1 cellular context compared by ENCODE assay signal in the genomic region with DNA sequence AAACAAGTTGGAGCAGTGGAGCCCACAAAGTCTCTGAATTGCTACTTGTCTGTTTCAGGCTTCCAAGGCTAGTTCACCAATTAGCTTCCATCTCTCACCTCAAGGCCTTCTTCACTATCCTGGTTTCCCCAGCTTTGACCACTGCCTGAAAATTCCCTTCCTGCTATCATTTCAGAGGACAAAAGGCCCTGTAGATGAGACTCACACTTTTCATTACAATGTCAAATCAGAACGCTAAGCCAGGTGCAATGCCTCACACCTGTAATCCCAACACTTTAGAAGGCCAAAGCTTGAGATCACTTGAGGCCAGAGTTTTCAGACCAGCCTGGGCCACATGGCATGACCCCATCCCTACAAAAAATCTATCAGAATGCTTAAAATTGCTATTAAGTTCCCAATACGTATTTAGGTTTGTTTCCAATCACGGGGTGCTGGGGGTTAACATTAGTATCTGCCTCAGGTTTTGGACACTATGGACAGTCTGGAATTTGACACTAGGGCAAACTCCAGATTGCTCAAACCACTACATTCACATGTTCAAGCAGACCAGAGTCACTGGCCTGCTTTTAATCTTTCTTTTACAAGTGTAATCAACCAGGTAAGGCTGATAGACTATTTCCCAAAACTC.
TF ChIP-seq lines count a peak whose summit lies in the region.

No MANE protein-coding gene starts in this region.

TF ChIP-seq in WTC11, 78 proteins besides CTCF, POLR2A, EP300 and RAD21 (continued from another document and continues in another):
- TF ChIP-seq, protein P1, sequence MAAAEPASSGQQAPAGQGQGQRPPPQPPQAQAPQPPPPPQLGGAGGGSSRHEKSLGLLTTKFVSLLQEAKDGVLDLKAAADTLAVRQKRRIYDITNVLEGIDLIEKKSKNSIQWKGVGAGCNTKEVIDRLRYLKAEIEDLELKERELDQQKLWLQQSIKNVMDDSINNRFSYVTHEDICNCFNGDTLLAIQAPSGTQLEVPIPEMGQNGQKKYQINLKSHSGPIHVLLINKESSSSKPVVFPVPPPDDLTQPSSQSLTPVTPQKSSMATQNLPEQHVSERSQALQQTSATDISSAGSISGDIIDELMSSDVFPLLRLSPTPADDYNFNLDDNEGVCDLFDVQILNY (CRISPR knock-in tag; IDR thresholded peaks at IDR 0.05) = no peak
- no peak for TF ChIP-seq USF1 (CRISPR knock-in tag; IDR thresholded peaks at IDR 0.05)
- TF ChIP-seq FOXJ3 (CRISPR knock-in tag; IDR thresholded peaks at IDR 0.05; ENCODE audit: borderline replicate concordance) = no peak
- no peak for TF ChIP-seq ATF1 (CRISPR knock-in tag; IDR thresholded peaks at IDR 0.05)
- TF ChIP-seq JUN (CRISPR knock-in tag; IDR thresholded peaks at IDR 0.05) = no peak
- TF ChIP-seq HMGA2 (CRISPR knock-in tag; IDR thresholded peaks at IDR 0.05) = no peak
- TF ChIP-seq, protein P2, sequence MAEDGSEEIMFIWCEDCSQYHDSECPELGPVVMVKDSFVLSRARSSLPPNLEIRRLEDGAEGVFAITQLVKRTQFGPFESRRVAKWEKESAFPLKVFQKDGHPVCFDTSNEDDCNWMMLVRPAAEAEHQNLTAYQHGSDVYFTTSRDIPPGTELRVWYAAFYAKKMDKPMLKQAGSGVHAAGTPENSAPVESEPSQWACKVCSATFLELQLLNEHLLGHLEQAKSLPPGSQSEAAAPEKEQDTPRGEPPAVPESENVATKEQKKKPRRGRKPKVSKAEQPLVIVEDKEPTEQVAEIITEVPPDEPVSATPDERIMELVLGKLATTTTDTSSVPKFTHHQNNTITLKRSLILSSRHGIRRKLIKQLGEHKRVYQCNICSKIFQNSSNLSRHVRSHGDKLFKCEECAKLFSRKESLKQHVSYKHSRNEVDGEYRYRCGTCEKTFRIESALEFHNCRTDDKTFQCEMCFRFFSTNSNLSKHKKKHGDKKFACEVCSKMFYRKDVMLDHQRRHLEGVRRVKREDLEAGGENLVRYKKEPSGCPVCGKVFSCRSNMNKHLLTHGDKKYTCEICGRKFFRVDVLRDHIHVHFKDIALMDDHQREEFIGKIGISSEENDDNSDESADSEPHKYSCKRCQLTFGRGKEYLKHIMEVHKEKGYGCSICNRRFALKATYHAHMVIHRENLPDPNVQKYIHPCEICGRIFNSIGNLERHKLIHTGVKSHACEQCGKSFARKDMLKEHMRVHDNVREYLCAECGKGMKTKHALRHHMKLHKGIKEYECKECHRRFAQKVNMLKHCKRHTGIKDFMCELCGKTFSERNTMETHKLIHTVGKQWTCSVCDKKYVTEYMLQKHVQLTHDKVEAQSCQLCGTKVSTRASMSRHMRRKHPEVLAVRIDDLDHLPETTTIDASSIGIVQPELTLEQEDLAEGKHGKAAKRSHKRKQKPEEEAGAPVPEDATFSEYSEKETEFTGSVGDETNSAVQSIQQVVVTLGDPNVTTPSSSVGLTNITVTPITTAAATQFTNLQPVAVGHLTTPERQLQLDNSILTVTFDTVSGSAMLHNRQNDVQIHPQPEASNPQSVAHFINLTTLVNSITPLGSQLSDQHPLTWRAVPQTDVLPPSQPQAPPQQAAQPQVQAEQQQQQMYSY (CRISPR knock-in tag; IDR thresholded peaks at IDR 0.05) = no peak
- TF ChIP-seq, protein P3, sequence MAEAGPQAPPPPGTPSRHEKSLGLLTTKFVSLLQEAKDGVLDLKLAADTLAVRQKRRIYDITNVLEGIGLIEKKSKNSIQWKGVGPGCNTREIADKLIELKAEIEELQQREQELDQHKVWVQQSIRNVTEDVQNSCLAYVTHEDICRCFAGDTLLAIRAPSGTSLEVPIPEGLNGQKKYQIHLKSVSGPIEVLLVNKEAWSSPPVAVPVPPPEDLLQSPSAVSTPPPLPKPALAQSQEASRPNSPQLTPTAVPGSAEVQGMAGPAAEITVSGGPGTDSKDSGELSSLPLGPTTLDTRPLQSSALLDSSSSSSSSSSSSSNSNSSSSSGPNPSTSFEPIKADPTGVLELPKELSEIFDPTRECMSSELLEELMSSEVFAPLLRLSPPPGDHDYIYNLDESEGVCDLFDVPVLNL (CRISPR knock-in tag; IDR thresholded peaks at IDR 0.05; ENCODE audit: borderline replicate concordance, low read depth) = no peak
- no peak for TF ChIP-seq TCF7 (CRISPR knock-in tag; IDR thresholded peaks at IDR 0.05; ENCODE audit: low read depth)
- TF ChIP-seq, protein P4, sequence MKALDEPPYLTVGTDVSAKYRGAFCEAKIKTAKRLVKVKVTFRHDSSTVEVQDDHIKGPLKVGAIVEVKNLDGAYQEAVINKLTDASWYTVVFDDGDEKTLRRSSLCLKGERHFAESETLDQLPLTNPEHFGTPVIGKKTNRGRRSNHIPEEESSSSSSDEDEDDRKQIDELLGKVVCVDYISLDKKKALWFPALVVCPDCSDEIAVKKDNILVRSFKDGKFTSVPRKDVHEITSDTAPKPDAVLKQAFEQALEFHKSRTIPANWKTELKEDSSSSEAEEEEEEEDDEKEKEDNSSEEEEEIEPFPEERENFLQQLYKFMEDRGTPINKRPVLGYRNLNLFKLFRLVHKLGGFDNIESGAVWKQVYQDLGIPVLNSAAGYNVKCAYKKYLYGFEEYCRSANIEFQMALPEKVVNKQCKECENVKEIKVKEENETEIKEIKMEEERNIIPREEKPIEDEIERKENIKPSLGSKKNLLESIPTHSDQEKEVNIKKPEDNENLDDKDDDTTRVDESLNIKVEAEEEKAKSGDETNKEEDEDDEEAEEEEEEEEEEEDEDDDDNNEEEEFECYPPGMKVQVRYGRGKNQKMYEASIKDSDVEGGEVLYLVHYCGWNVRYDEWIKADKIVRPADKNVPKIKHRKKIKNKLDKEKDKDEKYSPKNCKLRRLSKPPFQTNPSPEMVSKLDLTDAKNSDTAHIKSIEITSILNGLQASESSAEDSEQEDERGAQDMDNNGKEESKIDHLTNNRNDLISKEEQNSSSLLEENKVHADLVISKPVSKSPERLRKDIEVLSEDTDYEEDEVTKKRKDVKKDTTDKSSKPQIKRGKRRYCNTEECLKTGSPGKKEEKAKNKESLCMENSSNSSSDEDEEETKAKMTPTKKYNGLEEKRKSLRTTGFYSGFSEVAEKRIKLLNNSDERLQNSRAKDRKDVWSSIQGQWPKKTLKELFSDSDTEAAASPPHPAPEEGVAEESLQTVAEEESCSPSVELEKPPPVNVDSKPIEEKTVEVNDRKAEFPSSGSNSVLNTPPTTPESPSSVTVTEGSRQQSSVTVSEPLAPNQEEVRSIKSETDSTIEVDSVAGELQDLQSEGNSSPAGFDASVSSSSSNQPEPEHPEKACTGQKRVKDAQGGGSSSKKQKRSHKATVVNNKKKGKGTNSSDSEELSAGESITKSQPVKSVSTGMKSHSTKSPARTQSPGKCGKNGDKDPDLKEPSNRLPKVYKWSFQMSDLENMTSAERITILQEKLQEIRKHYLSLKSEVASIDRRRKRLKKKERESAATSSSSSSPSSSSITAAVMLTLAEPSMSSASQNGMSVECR (CRISPR knock-in tag; IDR thresholded peaks at IDR 0.05; ENCODE audit: borderline replicate concordance) = no peak
- TF ChIP-seq ZNF121 (CRISPR knock-in tag; IDR thresholded peaks at IDR 0.05) = no peak
- no peak for TF ChIP-seq NR1H2 (CRISPR knock-in tag; IDR thresholded peaks at IDR 0.05)
- no peak for TF ChIP-seq ZNF396 (CRISPR knock-in tag; IDR thresholded peaks at IDR 0.05; ENCODE audit: borderline replicate concordance)
- no peak for TF ChIP-seq SMAD4 (CRISPR knock-in tag; IDR thresholded peaks at IDR 0.05)
- TF ChIP-seq, protein P5, sequence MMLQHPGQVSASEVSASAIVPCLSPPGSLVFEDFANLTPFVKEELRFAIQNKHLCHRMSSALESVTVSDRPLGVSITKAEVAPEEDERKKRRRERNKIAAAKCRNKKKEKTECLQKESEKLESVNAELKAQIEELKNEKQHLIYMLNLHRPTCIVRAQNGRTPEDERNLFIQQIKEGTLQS (CRISPR knock-in tag; conservative IDR thresholded peaks at IDR 0.05) = no peak
- TF ChIP-seq CBFB (CRISPR knock-in tag; IDR thresholded peaks at IDR 0.05; ENCODE audit: low read depth) = no peak
- no peak for TF ChIP-seq ZNF423 (CRISPR knock-in tag; IDR thresholded peaks at IDR 0.05)
- TF ChIP-seq EMX1 (CRISPR knock-in tag; IDR thresholded peaks at IDR 0.05) = no peak; the same call in 1 of the 2 replicates
- TF ChIP-seq, protein P6, sequence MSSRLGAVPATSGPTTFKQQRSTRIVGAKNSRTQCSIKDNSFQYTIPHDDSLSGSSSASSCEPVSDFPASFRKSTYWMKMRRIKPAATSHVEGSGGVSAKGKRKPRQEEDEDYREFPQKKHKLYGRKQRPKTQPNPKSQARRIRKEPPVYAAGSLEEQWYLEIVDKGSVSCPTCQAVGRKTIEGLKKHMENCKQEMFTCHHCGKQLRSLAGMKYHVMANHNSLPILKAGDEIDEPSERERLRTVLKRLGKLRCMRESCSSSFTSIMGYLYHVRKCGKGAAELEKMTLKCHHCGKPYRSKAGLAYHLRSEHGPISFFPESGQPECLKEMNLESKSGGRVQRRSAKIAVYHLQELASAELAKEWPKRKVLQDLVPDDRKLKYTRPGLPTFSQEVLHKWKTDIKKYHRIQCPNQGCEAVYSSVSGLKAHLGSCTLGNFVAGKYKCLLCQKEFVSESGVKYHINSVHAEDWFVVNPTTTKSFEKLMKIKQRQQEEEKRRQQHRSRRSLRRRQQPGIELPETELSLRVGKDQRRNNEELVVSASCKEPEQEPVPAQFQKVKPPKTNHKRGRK (CRISPR knock-in tag; IDR thresholded peaks at IDR 0.05; ENCODE audit: borderline replicate concordance) = no peak
- TF ChIP-seq MYBL2 (CRISPR knock-in tag; IDR thresholded peaks at IDR 0.05) = no peak
- TF ChIP-seq ZNF263 (CRISPR knock-in tag; IDR thresholded peaks at IDR 0.05; ENCODE audit: low read depth) = no peak
- TF ChIP-seq, protein P7, sequence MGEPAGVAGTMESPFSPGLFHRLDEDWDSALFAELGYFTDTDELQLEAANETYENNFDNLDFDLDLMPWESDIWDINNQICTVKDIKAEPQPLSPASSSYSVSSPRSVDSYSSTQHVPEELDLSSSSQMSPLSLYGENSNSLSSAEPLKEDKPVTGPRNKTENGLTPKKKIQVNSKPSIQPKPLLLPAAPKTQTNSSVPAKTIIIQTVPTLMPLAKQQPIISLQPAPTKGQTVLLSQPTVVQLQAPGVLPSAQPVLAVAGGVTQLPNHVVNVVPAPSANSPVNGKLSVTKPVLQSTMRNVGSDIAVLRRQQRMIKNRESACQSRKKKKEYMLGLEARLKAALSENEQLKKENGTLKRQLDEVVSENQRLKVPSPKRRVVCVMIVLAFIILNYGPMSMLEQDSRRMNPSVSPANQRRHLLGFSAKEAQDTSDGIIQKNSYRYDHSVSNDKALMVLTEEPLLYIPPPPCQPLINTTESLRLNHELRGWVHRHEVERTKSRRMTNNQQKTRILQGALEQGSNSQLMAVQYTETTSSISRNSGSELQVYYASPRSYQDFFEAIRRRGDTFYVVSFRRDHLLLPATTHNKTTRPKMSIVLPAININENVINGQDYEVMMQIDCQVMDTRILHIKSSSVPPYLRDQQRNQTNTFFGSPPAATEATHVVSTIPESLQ (CRISPR knock-in tag; IDR thresholded peaks at IDR 0.05) = no peak
- TF ChIP-seq NFYB (CRISPR knock-in tag; conservative IDR thresholded peaks at IDR 0.05; ENCODE audit: low read depth) = no peak
- no peak for TF ChIP-seq NR2C2 (CRISPR knock-in tag; IDR thresholded peaks at IDR 0.05)
- no peak for TF ChIP-seq ETV6 (CRISPR knock-in tag; IDR thresholded peaks at IDR 0.05)
- no peak for TF ChIP-seq STAT6 (CRISPR knock-in tag; conservative IDR thresholded peaks at IDR 0.05; ENCODE audit: low read depth)
- TF ChIP-seq MAX (CRISPR knock-in tag; IDR thresholded peaks at IDR 0.05) = no peak
- TF ChIP-seq SMAD3 (CRISPR knock-in tag; IDR thresholded peaks at IDR 0.05; ENCODE audit: borderline replicate concordance) = no peak
- TF ChIP-seq, protein P8, sequence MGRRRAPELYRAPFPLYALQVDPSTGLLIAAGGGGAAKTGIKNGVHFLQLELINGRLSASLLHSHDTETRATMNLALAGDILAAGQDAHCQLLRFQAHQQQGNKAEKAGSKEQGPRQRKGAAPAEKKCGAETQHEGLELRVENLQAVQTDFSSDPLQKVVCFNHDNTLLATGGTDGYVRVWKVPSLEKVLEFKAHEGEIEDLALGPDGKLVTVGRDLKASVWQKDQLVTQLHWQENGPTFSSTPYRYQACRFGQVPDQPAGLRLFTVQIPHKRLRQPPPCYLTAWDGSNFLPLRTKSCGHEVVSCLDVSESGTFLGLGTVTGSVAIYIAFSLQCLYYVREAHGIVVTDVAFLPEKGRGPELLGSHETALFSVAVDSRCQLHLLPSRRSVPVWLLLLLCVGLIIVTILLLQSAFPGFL (CRISPR knock-in tag; IDR thresholded peaks at IDR 0.05; ENCODE audit: borderline replicate concordance) = no peak
